1 cellular context compared by ENCODE assay signal in the genomic region with DNA sequence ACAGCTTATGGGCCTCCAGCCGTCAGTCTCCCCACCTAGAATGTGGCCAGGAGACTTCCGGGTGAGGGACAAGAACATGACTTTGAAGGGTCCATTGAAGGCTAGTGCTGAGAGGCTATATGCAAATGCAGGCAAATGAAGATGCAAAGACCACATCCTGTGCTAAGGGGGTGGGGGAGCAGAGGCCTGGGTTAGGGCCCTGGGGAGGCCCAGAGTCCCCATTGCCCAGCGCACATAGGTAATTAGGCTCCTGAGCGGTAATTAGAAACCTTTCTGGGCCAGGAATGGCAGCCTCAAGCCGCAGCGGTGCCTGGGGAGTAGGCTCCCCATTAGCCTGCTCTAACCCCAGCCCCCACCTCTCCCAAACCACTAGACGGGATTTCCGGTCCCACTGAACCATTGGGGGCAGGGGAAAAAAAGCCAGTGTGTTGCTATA.
TF ChIP-seq lines count a peak whose summit lies in the region.

No MANE protein-coding gene starts in this region.

TF ChIP-seq in HepG2, 621 proteins besides CTCF, POLR2A, EP300 and RAD21 (continued from another document):
- TF ChIP-seq, protein P1, sequence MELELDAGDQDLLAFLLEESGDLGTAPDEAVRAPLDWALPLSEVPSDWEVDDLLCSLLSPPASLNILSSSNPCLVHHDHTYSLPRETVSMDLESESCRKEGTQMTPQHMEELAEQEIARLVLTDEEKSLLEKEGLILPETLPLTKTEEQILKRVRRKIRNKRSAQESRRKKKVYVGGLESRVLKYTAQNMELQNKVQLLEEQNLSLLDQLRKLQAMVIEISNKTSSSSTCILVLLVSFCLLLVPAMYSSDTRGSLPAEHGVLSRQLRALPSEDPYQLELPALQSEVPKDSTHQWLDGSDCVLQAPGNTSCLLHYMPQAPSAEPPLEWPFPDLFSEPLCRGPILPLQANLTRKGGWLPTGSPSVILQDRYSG (CRISPR knock-in tag; IDR thresholded peaks at IDR 0.05), result no peak
- TF ChIP-seq, protein P2, sequence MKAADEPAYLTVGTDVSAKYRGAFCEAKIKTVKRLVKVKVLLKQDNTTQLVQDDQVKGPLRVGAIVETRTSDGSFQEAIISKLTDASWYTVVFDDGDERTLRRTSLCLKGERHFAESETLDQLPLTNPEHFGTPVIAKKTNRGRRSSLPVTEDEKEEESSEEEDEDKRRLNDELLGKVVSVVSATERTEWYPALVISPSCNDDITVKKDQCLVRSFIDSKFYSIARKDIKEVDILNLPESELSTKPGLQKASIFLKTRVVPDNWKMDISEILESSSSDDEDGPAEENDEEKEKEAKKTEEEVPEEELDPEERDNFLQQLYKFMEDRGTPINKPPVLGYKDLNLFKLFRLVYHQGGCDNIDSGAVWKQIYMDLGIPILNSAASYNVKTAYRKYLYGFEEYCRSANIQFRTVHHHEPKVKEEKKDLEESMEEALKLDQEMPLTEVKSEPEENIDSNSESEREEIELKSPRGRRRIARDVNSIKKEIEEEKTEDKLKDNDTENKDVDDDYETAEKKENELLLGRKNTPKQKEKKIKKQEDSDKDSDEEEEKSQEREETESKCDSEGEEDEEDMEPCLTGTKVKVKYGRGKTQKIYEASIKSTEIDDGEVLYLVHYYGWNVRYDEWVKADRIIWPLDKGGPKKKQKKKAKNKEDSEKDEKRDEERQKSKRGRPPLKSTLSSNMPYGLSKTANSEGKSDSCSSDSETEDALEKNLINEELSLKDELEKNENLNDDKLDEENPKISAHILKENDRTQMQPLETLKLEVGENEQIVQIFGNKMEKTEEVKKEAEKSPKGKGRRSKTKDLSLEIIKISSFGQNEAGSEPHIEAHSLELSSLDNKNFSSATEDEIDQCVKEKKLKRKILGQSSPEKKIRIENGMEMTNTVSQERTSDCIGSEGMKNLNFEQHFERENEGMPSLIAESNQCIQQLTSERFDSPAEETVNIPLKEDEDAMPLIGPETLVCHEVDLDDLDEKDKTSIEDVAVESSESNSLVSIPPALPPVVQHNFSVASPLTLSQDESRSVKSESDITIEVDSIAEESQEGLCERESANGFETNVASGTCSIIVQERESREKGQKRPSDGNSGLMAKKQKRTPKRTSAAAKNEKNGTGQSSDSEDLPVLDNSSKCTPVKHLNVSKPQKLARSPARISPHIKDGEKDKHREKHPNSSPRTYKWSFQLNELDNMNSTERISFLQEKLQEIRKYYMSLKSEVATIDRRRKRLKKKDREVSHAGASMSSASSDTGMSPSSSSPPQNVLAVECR (CRISPR knock-in tag; IDR thresholded peaks at IDR 0.05; ENCODE audit: borderline replicate concordance), result no peak
